ENCODE assay signal across 9 cellular contexts in the genomic region with DNA sequence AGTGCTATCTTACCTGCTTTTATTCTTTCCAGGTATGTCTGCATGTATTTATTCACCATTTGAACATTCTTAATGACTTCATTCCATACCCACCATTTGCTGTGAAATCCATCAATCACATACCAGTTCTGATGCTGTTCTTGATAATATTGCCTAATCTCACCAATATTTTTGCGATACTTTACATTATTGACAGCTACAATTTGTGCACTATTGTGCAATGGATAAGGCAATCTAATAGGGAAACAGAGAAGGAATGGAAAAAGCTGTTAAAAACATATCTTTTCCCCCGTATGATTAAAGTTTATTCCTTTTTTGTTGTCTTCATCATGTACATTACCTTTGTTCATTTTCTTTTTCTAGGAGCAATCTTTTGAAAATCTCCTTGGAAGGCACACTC.
"Had no signal": no experiment of that assay in that cellular context is flagged by ENCODE, and none has a peak within 500 bp of the region (broad histone marks: within the 10 kb centered on the region; RNA-seq: fewer than 3 reads in every experiment).

No MANE protein-coding gene starts in this region.

- H3K27ac ChIP-seq: GM23248, HL-60 had no signal

- H3K4me1 Mint-ChIP-seq: IgD-negative memory B cell had no signal

- H3K36me3 ChIP-seq: HAP-1 had no signal

- H3K4me3 ChIP-seq: GM23248, HAP-1 had no signal

- H3K27ac Mint-ChIP-seq: HFFc6, IgD-negative memory B cell had no signal

- DNase-seq: GOT3, H7, HFFc6, KG1 had no signal

- H3K9me3 Mint-ChIP-seq: HFFc6 had no signal

- H3K9ac ChIP-seq: GM23248 had no signal

- ATAC-seq: HCT116 had no signal

- H3K4me3 Mint-ChIP-seq: HFFc6, IgD-negative memory B cell had no signal

- H3K27me3 Mint-ChIP-seq: IgD-negative memory B cell had no signal

- H2AFZ ChIP-seq: GM23248 had no signal
